In the genomic region with DNA sequence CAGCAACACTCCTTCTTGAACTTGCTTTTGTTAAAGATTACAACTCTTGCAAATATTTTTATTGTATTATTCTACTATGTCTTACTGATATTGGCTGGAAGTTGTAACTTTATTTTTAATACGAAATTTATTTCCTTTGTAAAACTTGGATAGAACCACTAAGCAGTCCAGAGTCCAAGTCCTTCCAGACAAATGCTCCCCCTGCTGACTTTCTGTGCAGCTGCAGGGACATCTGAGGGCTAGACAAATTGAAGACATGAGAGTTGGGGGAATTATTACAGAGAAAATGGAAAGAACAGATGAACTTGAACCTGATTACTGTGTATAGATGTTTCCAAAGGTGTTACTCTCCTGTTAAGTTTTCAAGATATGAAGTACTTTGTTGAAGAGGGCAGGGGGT, we compare ENCODE assay signal across 8 cellular contexts.
A peak's percentile ranks its signal among the peaks of the same experiment; 100 is the strongest.
DNase-seq lines count a peak whose midpoint lies in the region; ATAC-seq and TF ChIP-seq lines count a peak whose summit lies in the region.

No MANE protein-coding gene starts in this region.

- no peaks in the 10 kb centered on the region for H3K9me3 ChIP-seq in heart left ventricle

- 0 to 22% (median 8%) methylated on average over 1 of the region's 1 CpG for WGBS in heart left ventricle, 4 donors

- H3K4me3 ChIP-seq in heart left ventricle, result no peak overlapping the region

- TF ChIP-seq CTCF in heart left ventricle (IDR thresholded peaks at IDR 0.05), result peak; percentile 17 to 68 (median 52)

- DNase-seq in heart left ventricle, result peak in 1 of 5 donors; percentile 15
- no peak for DNase-seq in left ventricle myocardium superior
- DNase-seq in OCI-M1 (lab: John Stamatoyannopoulos, UW), result peak; percentile 43
- DNase-seq in fibroblast of peridontal ligament (ENCODE audit: extremely low read depth), result peak; percentile 64
- DNase-seq in stromal cell of bone marrow (ENCODE audit: low read depth), result peak; percentile 35
- DNase-seq in OCI-M2 (lab: John Stamatoyannopoulos, UW; ENCODE audit: unreplicated experiment), result no peak
- DNase-seq in activated T-cell treated with anti-CD3 and anti-CD28 coated beads, Interleukin-2, amount 50 U/mL, for 1 hour, result no peak

- no peaks in the 10 kb centered on the region for H3K36me3 ChIP-seq in heart left ventricle

- no peaks in the 10 kb centered on the region for H3K4me1 ChIP-seq in heart left ventricle

- intact Hi-C loops in heart left ventricle (cut with DNase I) (loop anchor here in 3 of 10 donors (5.0 to 10.0 kb wide), 2 partner anchors 238 to 251 kb away; a partner anchor contains a TSS), left ventricle myocardium superior (cut with micrococcal nuclease) (no loop called here)

- H3K27me3 ChIP-seq in heart left ventricle, result no peaks in the 10 kb centered on the region

- peak in 1 of 4 donors; percentile 44 for ATAC-seq in heart left ventricle
- no peak for ATAC-seq in left ventricle myocardium superior
- ATAC-seq in GM19467 (IDR thresholded peaks at IDR 0.05; ENCODE audit: unreplicated experiment), result no peak

- H3K27ac ChIP-seq in heart left ventricle, result no peak overlapping the region

- no peak for TF ChIP-seq POLR2A in heart left ventricle (IDR thresholded peaks at IDR 0.05)

Comparison
In these comparisons a context has a peak if more than half of its experiments do, and no peak if none do; other contexts are left out.
1. DNase-seq: peak in OCI-M1 (single experiment), fibroblast of peridontal ligament (single experiment) and stromal cell of bone marrow (single experiment); none in left ventricle myocardium superior (single experiment), OCI-M2 (single experiment) and activated T-cell treated with anti-CD3 and anti-CD28 coated beads, Interleukin-2, amount 50 U/mL, for 1 hour (single experiment).